In genomic region chr2:41853427-41854191, GRCh38 we compare ENCODE assay signal across 8 cellular contexts.
DNase-seq lines count a peak whose midpoint lies in the region; ATAC-seq and TF ChIP-seq lines count a peak whose summit lies in the region.

No MANE protein-coding gene starts in this region.

- ATAC-seq in HG02938 (IDR thresholded peaks at IDR 0.05; ENCODE audit: unreplicated experiment) = no peak
- no peak for ATAC-seq in GM21576 (IDR thresholded peaks at IDR 0.05; ENCODE audit: unreplicated experiment)

- H3K27ac ChIP-seq in stomach = no peak overlapping the region

- WGBS in stomach, 5 donors = 4 to 14% (median 10%) methylated on average over 8 of the region's 8 CpGs

- peak; percentile 20 for DNase-seq in stimulated activated CD4-positive, alpha-beta T cell treated with anti-CD3 and anti-CD28 coated beads, Interleukin-15, amount 100 ng/mL, for 24 hours
- DNase-seq in stimulated activated CD4-positive, alpha-beta T cell treated with anti-CD3 and anti-CD28 coated beads, Interleukin-4, amount 100 ng/mL, for 4 hours = no peak
- DNase-seq in NCI-H2029 treated with DMSO at 0.1 percent for 48 hours (lab: John Stamatoyannopoulos, UW) = peak; percentile 4
- DNase-seq in astrocyte of the hippocampus (ENCODE audit: low read depth, low spot score) = peak; percentile 70
- DNase-seq in iPS-NIHi11 (ENCODE audit: low spot score) = peak; percentile 71
- DNase-seq in stomach = peak; percentile 47

- H3K4me1 ChIP-seq in stomach = peaks cover 0 to 7% (median 3%) of the 10 kb centered on the region in 4 donors

- peak in 6 of 7 experiments; percentile 5 to 72 (median 61) for TF ChIP-seq CTCF in stomach (IDR thresholded peaks at IDR 0.05)

- intact Hi-C loops in stomach (cut with DNase I; ENCODE audit: low total_unique reads) = loop anchor here (5.0 kb wide), 1 partner anchor 234 kb away; no protein-coding TSS in a partner anchor

- no peak for TF ChIP-seq EP300 in stomach (IDR thresholded peaks at IDR 0.05)

- H3K9me3 ChIP-seq in stomach = no peaks in the 10 kb centered on the region

- H3K4me3 ChIP-seq in stomach = no peak overlapping the region

- TF ChIP-seq POLR2A in stomach (IDR thresholded peaks at IDR 0.05) = no peak

- no peaks in the 10 kb centered on the region for H3K36me3 ChIP-seq in stomach

- H3K27me3 ChIP-seq in stomach = no peaks in the 10 kb centered on the region

Comparison
In these comparisons a context has a peak if more than half of its experiments do, and no peak if none do; other contexts are left out.
1. DNase-seq: peak in stimulated activated CD4-positive, alpha-beta T cell treated with anti-CD3 and anti-CD28 coated beads, Interleukin-15, amount 100 ng/mL, for 24 hours (single experiment), NCI-H2029 treated with DMSO at 0.1 percent for 48 hours (single experiment), astrocyte of the hippocampus (single experiment), iPS-NIHi11 (single experiment) and stomach (single experiment); none in stimulated activated CD4-positive, alpha-beta T cell treated with anti-CD3 and anti-CD28 coated beads, Interleukin-4, amount 100 ng/mL, for 4 hours (0 of 2).